In genomic region chr2:224933416-224933815, GRCh38 we compare ENCODE assay signal across 15 cellular contexts.
A peak's percentile ranks its signal among the peaks of the same experiment; 100 is the strongest.
DNase-seq lines count a peak whose midpoint lies in the region; ATAC-seq and TF ChIP-seq lines count a peak whose summit lies in the region.
"Had no signal": no experiment of that assay in that cellular context is flagged by ENCODE, and none has a peak within 500 bp of the region (broad histone marks: within the 10 kb centered on the region; RNA-seq: fewer than 3 reads in every experiment).

No MANE protein-coding gene starts in this region.

- ATAC-seq in GM18498 (IDR thresholded peaks at IDR 0.05; ENCODE audit: unreplicated experiment), result no peak
- ATAC-seq: GM23338 had no signal

- no peaks in the 10 kb centered on the region for H3K27me3 ChIP-seq in thyroid gland
- H3K27me3 ChIP-seq: hepatocyte, neural progenitor cell, uterus had no signal

- no peaks in the 10 kb centered on the region for H3K9me3 ChIP-seq in thyroid gland
- H3K9me3 ChIP-seq: uterus had no signal

- no peak for TF ChIP-seq CTCF in thyroid gland (IDR thresholded peaks at IDR 0.05)

- no peak overlapping the region for H3K4me3 ChIP-seq in thyroid gland (replicated peaks in 1 of 3)
- H3K4me3 ChIP-seq: GM23338, hepatocyte, neural progenitor cell, uterus had no signal

- intact Hi-C loops in activated CD4-positive, alpha-beta memory T cell treated with anti-CD3 and anti-CD28 coated beads for 36 hours (cut with micrococcal nuclease), result no loop called here
- intact Hi-C loops in thyroid gland (cut with DNase I), result no loop called here

- DNase-seq in activated naive CD4-positive, alpha-beta T cell treated with anti-CD3 and anti-CD28 coated beads, Interleukin-2, amount 10 ng/mL, durations not matched to agents 7 days and 5 days, result no peak
- DNase-seq in activated naive CD4-positive, alpha-beta T cell treated with Interleukin-2 at 50 U/mL for 16 hours, result no peak
- DNase-seq in activated CD4-positive, alpha-beta memory T cell treated with anti-CD3 and anti-CD28 coated beads for 36 hours, result no peak
- DNase-seq in immature natural killer cell, result no peak
- DNase-seq in NCI-H1417 (lab: John Stamatoyannopoulos, UW), result no peak
- DNase-seq in DMS53 treated with DMSO at 0.1 percent for 48 hours (lab: John Stamatoyannopoulos, UW; ENCODE audit: unreplicated experiment), result no peak
- DNase-seq in thyroid gland, result no peak
- DNase-seq: COR-L47, mesenchymal stem cell, SW 1271, uterus had no signal

- H3K36me3 Mint-ChIP-seq in activated naive CD4-positive, alpha-beta T cell treated with anti-CD3 and anti-CD28 coated beads, Interleukin-2, amount 10 ng/mL, durations not matched to agents 7 days and 5 days, result peaks cover 74% of the 10 kb centered on the region
- peaks cover 35% of the 10 kb centered on the region for H3K36me3 Mint-ChIP-seq in activated CD4-positive, alpha-beta memory T cell treated with anti-CD3 and anti-CD28 coated beads for 36 hours
- peaks cover 11 to 21% (median 18%) of the 10 kb centered on the region in 3 donors for H3K36me3 Mint-ChIP-seq in immature natural killer cell

- CTCF ChIA-PET in activated naive CD4-positive, alpha-beta T cell treated with anti-CD3 and anti-CD28 coated beads, Interleukin-2, amount 10 ng/mL, durations not matched to agents 7 days and 5 days (lab: Charles Lee), result interaction anchor here (0.5 to 4.2 kb wide), 3 partner anchors 47 to 69 kb away, joined by 5 to 24 read pairs (median 7); no protein-coding TSS in a partner anchor
- CTCF ChIA-PET in activated CD4-positive, alpha-beta memory T cell treated with anti-CD3 and anti-CD28 coated beads for 36 hours (lab: Charles Lee), result interaction anchor here (1.0 to 4.3 kb wide), 4 partner anchors 13 to 76 kb away, joined by 3 to 43 read pairs (median 4); no protein-coding TSS in a partner anchor

- peak overlapping the region; percentile 81 for H3K27ac Mint-ChIP-seq in activated naive CD4-positive, alpha-beta T cell treated with anti-CD3 and anti-CD28 coated beads, Interleukin-2, amount 10 ng/mL, durations not matched to agents 7 days and 5 days
- peak overlapping the region; percentile 78 for H3K27ac Mint-ChIP-seq in activated CD4-positive, alpha-beta memory T cell treated with anti-CD3 and anti-CD28 coated beads for 36 hours
- peak overlapping the region in 5 of 6 donors; percentile 37 to 71 (median 60) for H3K27ac Mint-ChIP-seq in immature natural killer cell
- H3K27ac Mint-ChIP-seq: GM23338, neural progenitor cell had no signal

- H3K4me1 Mint-ChIP-seq in activated naive CD4-positive, alpha-beta T cell treated with anti-CD3 and anti-CD28 coated beads, Interleukin-2, amount 10 ng/mL, durations not matched to agents 7 days and 5 days, result peaks cover 96% of the 10 kb centered on the region
- H3K4me1 Mint-ChIP-seq in activated CD4-positive, alpha-beta memory T cell treated with anti-CD3 and anti-CD28 coated beads for 36 hours (ENCODE audit: low read depth), result peaks cover 93% of the 10 kb centered on the region
- H3K4me1 Mint-ChIP-seq in immature natural killer cell, result peaks cover 83 to 95% of the 10 kb centered on the region in 2 donors

- 68 to 88% methylated on average over 2 of the region's 2 CpGs for WGBS in thyroid gland, 2 donors

- H3K4me3 Mint-ChIP-seq in activated naive CD4-positive, alpha-beta T cell treated with anti-CD3 and anti-CD28 coated beads, Interleukin-2, amount 10 ng/mL, durations not matched to agents 7 days and 5 days, result no peak overlapping the region
- peak overlapping the region; percentile 6 for H3K4me3 Mint-ChIP-seq in activated CD4-positive, alpha-beta memory T cell treated with anti-CD3 and anti-CD28 coated beads for 36 hours
- H3K4me3 Mint-ChIP-seq in immature natural killer cell, result no peak overlapping the region
- H3K4me3 Mint-ChIP-seq: GM23338, neural progenitor cell had no signal

- peaks cover 5 to 11% of the 10 kb centered on the region in 2 donors for H3K4me1 ChIP-seq in thyroid gland

- TF ChIP-seq POLR2A in thyroid gland (IDR thresholded peaks at IDR 0.05), result no peak

- H3K27ac ChIP-seq in thyroid gland, result no peak overlapping the region
- H3K27ac ChIP-seq: hepatocyte, neural progenitor cell, uterus had no signal

- POLR2A ChIA-PET in activated CD4-positive, alpha-beta memory T cell treated with anti-CD3 and anti-CD28 coated beads for 36 hours (lab: Charles Lee), result interaction anchor here (0.9 to 2.9 kb wide), 6 partner anchors 8 to 50 kb away, joined by 3 to 23 read pairs (median 3); no protein-coding TSS in a partner anchor

- no peaks in the 10 kb centered on the region for H3K9me3 Mint-ChIP-seq in activated naive CD4-positive, alpha-beta T cell treated with anti-CD3 and anti-CD28 coated beads, Interleukin-2, amount 10 ng/mL, durations not matched to agents 7 days and 5 days
- no peaks in the 10 kb centered on the region for H3K9me3 Mint-ChIP-seq in activated CD4-positive, alpha-beta memory T cell treated with anti-CD3 and anti-CD28 coated beads for 36 hours
- no peaks in the 10 kb centered on the region for H3K9me3 Mint-ChIP-seq in immature natural killer cell
- H3K9me3 Mint-ChIP-seq: GM23338, neural progenitor cell had no signal

- no peaks in the 10 kb centered on the region for H3K27me3 Mint-ChIP-seq in activated naive CD4-positive, alpha-beta T cell treated with anti-CD3 and anti-CD28 coated beads, Interleukin-2, amount 10 ng/mL, durations not matched to agents 7 days and 5 days
- no peaks in the 10 kb centered on the region for H3K27me3 Mint-ChIP-seq in activated CD4-positive, alpha-beta memory T cell treated with anti-CD3 and anti-CD28 coated beads for 36 hours
- peaks cover 0 to 2% (median 2%) of the 10 kb centered on the region in 3 donors for H3K27me3 Mint-ChIP-seq in immature natural killer cell (ENCODE audit: low read depth in 3 of 3)

- no peaks in the 10 kb centered on the region for H3K36me3 ChIP-seq in thyroid gland
- H3K36me3 ChIP-seq: neural progenitor cell, uterus had no signal
